Comparison of ENCODE assay signal across 16 cellular contexts in genomic region chr12:114938487-114939210, GRCh38.
DNase-seq lines count a peak whose midpoint lies in the region; ATAC-seq and TF ChIP-seq lines count a peak whose summit lies in the region.
"Had no signal": no experiment of that assay in that cellular context is flagged by ENCODE, and none has a peak within 500 bp of the region (broad histone marks: within the 10 kb centered on the region; RNA-seq: fewer than 3 reads in every experiment).

No MANE protein-coding gene starts in this region.

- H3K9ac ChIP-seq in neuronal stem cell (ENCODE audit: low read depth, low read length, poor library complexity) (no peak overlapping the region), PC-3 (ENCODE audit: low read length) (no peak overlapping the region)
- H3K9ac ChIP-seq: SK-N-SH had no signal

- H3K79me2 ChIP-seq in PC-3 (ENCODE audit: low read length) = no peaks in the 10 kb centered on the region

- H3K4me1 Mint-ChIP-seq in Caco-2 (ENCODE audit: low read depth, unreplicated experiment) = peaks cover 10% of the 10 kb centered on the region
- H3K4me1 Mint-ChIP-seq: H9, IgD-negative memory B cell had no signal

- H4K8ac ChIP-seq in neuronal stem cell (ENCODE audit: low read depth, low read length) = no peak overlapping the region

- no peak overlapping the region for H2AK5ac ChIP-seq in neuronal stem cell (ENCODE audit: low read depth, low read length)

- no peak overlapping the region for H2BK5ac ChIP-seq in neuronal stem cell (ENCODE audit: low read length)

- H3K27me3 Mint-ChIP-seq in Caco-2 (ENCODE audit: insufficient read depth, unreplicated experiment) = no peaks in the 10 kb centered on the region
- H3K27me3 Mint-ChIP-seq: IgD-negative memory B cell had no signal

- intact Hi-C loops in Caco-2 (cut with micrococcal nuclease; ENCODE audit: unreplicated experiment) (no loop called here), PC-3 (cut with micrococcal nuclease) (no loop called here)

- no peaks in the 10 kb centered on the region for H3K27me3 ChIP-seq in neuronal stem cell (ENCODE audit: control insufficient read depth in 3 of 3, insufficient read depth in 3 of 3, low read depth in 1 of 3, low read length in 3 of 3)
- H3K27me3 ChIP-seq in Caco-2 (replicated peaks; ENCODE audit: control insufficient read depth, insufficient read depth, low read length) = no peaks in the 10 kb centered on the region
- no peaks in the 10 kb centered on the region for H3K27me3 ChIP-seq in PC-3 (ENCODE audit: low read length)

- no peak overlapping the region for H3K14ac ChIP-seq in neuronal stem cell (ENCODE audit: low read length)

- no peak overlapping the region for H3K4ac ChIP-seq in neuronal stem cell (ENCODE audit: low read length)

- H3K18ac ChIP-seq in neuronal stem cell (ENCODE audit: low read length) = no peak overlapping the region

- H3K4me2 ChIP-seq in neuronal stem cell (ENCODE audit: insufficient read depth, low read length, poor library complexity, severe bottlenecking) = no peak overlapping the region
- no peak overlapping the region for H3K4me2 ChIP-seq in PC-3 (ENCODE audit: low read length)
- H3K4me2 ChIP-seq: PC-9, SK-N-SH had no signal

- no peak overlapping the region for H2BK15ac ChIP-seq in neuronal stem cell (ENCODE audit: low read length)

- H3K9me3 ChIP-seq in neuronal stem cell (replicated peaks in 1 of 2; ENCODE audit: control insufficient read depth in 2 of 2, insufficient read depth in 1 of 2, low read depth in 1 of 2, low read length in 2 of 2) (no peaks in the 10 kb centered on the region), Caco-2 (no peaks in the 10 kb centered on the region), PC-3 (ENCODE audit: low read length) (no peaks in the 10 kb centered on the region)
- H3K9me3 ChIP-seq: SK-N-SH had no signal

- H2AFZ ChIP-seq in neuronal stem cell (ENCODE audit: low read length) (no peak overlapping the region), PC-3 (ENCODE audit: low read length) (no peak overlapping the region)
- H2AFZ ChIP-seq: PC-9 had no signal

- no peaks in the 10 kb centered on the region for H3K36me3 Mint-ChIP-seq in Caco-2 (ENCODE audit: insufficient read depth, unreplicated experiment)
- H3K36me3 Mint-ChIP-seq: IgD-negative memory B cell had no signal

- no peak overlapping the region for H2BK12ac ChIP-seq in neuronal stem cell (ENCODE audit: low read length)

- peak in 56 of 61 donors; percentile 0 to 82 (median 42) for DNase-seq in caudate nucleus (lab: John Stamatoyannopoulos, UW)
- peak; percentile 61 for DNase-seq in inferior parietal cortex (ENCODE audit: extremely low spot score)
- peak; percentile 49 for DNase-seq in neuronal stem cell (ENCODE audit: low spot score)
- DNase-seq in superior temporal gyrus (ENCODE audit: extremely low spot score) = peak; percentile 86
- DNase-seq in NCI-H1417 (lab: John Stamatoyannopoulos, UW) = no peak
- DNase-seq in cerebellar cortex (ENCODE audit: low spot score) = no peak
- DNase-seq in Caco-2 = no peak
- DNase-seq in PC-3 = no peak
- DNase-seq: H9, MV-4-11, NCI-H1436 treated with DMSO at 0.1 percent for 48 hours, NCI-H226, NCI-H748 treated with DMSO at 0.1 percent for 48 hours, PC-9, SK-N-SH had no signal

- H3K27ac ChIP-seq in caudate nucleus (ENCODE audit: low read depth, low read length) (no peak overlapping the region), neuronal stem cell (replicated peaks; ENCODE audit: low read length) (peak overlapping the region; percentile 70), PC-3 (ENCODE audit: low read length) (no peak overlapping the region)
- H3K27ac ChIP-seq: PC-9 had no signal

- H3K9me3 Mint-ChIP-seq in Caco-2 (ENCODE audit: unreplicated experiment) = no peaks in the 10 kb centered on the region
- H3K9me3 Mint-ChIP-seq: H9 had no signal

- no peaks in the 10 kb centered on the region for H3K36me3 ChIP-seq in neuronal stem cell (replicated peaks in 1 of 2; ENCODE audit: control insufficient read depth in 2 of 2, insufficient read depth in 2 of 2, low read length in 2 of 2)
- no peaks in the 10 kb centered on the region for H3K36me3 ChIP-seq in Caco-2 (ENCODE audit: control insufficient read depth, insufficient read depth, low read length)
- no peaks in the 10 kb centered on the region for H3K36me3 ChIP-seq in PC-3 (ENCODE audit: low read depth, low read length)

- no peaks in the 10 kb centered on the region for H4K20me1 ChIP-seq in PC-3 (ENCODE audit: low read length)

- no peak overlapping the region for H3K27ac Mint-ChIP-seq in Caco-2 (ENCODE audit: unreplicated experiment)
- H3K27ac Mint-ChIP-seq: H9, IgD-negative memory B cell had no signal

- H3K4me1 ChIP-seq in neuronal stem cell (ENCODE audit: control insufficient read depth in 2 of 2, insufficient read depth in 1 of 2, low read depth in 1 of 2, low read length in 2 of 2) (peaks cover 0 to 5% of the 10 kb centered on the region in 2 donors), Caco-2 (peaks cover 10% of the 10 kb centered on the region), PC-3 (ENCODE audit: insufficient read depth, low read length) (peaks cover 15% of the 10 kb centered on the region)

- WGBS in neuronal stem cell (ENCODE audit: extremely low coverage in 2 of 2, insufficient read length in 2 of 2, insufficient replicate concordance in 1 of 2), 2 donors = no CpG with 5 or more reads among the region's 18 CpGs

- no peaks in the 10 kb centered on the region for H3K9me2 ChIP-seq in PC-3 (replicated peaks; ENCODE audit: low read length)
- H3K9me2 ChIP-seq: SK-N-SH had no signal

- POLR2A ChIA-PET in Caco-2 (lab: Charles Lee) (no interaction called here), PC-3 (lab: Charles Lee; ENCODE audit: unreplicated experiment) (no interaction called here)

- H2BK120ac ChIP-seq in neuronal stem cell (ENCODE audit: low read depth, low read length) = no peak overlapping the region

- H3K23ac ChIP-seq in neuronal stem cell (ENCODE audit: low read depth, low read length, poor library complexity) = no peak overlapping the region

- H3K79me1 ChIP-seq in neuronal stem cell (ENCODE audit: low read depth, low read length) = no peaks in the 10 kb centered on the region

- TF ChIP-seq CTCF in Caco-2 (IDR thresholded peaks at IDR 0.05; ENCODE audit: insufficient read depth in 1 of 2, low read depth in 1 of 2, low read length in 1 of 2, severe bottlenecking in 1 of 2, unreplicated experiment in 1 of 2) = no peak
- no peak for TF ChIP-seq CTCF in PC-3 (conservative IDR thresholded peaks at IDR 0.05; ENCODE audit: low read depth, low read length)

- H3K4me3 Mint-ChIP-seq in Caco-2 (ENCODE audit: unreplicated experiment) = no peak overlapping the region
- H3K4me3 Mint-ChIP-seq: H9 had no signal

- CTCF ChIA-PET in Caco-2 (lab: Charles Lee) = no interaction called here
- CTCF ChIA-PET in PC-3 (lab: Charles Lee) = no interaction called here

- no peak for ATAC-seq in PC-3

- H3K4me3 ChIP-seq in neuronal stem cell (ENCODE audit: low read length in 2 of 2) (no peak overlapping the region), Caco-2 (ENCODE audit: low read depth, low read length) (no peak overlapping the region), PC-3 (ENCODE audit: low read length) (no peak overlapping the region)
- H3K4me3 ChIP-seq: PC-9 had no signal

- H3F3A ChIP-seq in PC-3 (ENCODE audit: low read length, unreplicated experiment) = peaks cover 3% of the 10 kb centered on the region

- no peak overlapping the region for H4K91ac ChIP-seq in neuronal stem cell (ENCODE audit: low read depth, low read length, poor library complexity)

- BruUV-seq in Caco-2 (replicated peaks; lab: Mats Ljungman, UMichigan) = no TSS peak
- no TSS peak for BruUV-seq in PC-3 (replicated peaks; lab: Mats Ljungman, UMichigan)

Comparison
In these comparisons a context has a peak if more than half of its experiments do, and no peak if none do; other contexts are left out.
1. DNase-seq: peak in caudate nucleus (56 of 61), inferior parietal cortex (single experiment), neuronal stem cell (single experiment) and superior temporal gyrus (single experiment); none in NCI-H1417 (0 of 3), cerebellar cortex (single experiment), Caco-2 (0 of 2) and PC-3 (single experiment).